ENCODE assay signal across 8 cellular contexts in the genomic region with DNA sequence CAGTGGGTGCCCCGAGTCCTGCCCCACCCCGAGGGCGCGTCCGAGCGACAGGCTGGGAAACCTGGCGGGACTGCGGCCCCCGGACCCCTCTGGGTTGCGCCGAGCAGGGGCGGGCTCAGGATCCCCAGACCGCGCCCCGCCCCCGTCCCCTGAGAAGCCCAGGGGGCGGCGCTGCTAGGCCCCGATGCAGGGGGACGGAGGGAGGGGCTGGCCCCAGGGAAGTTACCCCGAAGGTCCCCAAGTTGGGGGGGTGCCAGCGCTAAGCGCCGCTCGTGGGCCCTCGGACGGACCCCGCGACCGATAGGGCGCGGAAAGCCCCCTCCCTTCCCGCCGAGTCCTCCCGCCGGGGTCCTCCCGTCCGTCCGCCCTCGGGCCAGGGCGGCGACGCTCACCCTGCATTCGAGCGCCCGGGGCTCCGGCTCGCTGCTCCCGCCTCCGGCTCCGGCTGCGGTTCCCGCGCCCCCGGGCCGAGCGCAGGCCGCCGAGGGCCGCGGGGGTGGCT. TPM values are rescaled to one million over a fixed set of nuclear protein-coding genes. Genes with fewer than 3 reads are reported as not detected.
DNase-seq lines count a peak whose midpoint lies in the region; ATAC-seq and TF ChIP-seq lines count a peak whose summit lies in the region.

No MANE protein-coding gene starts in this region.

- H3K27ac ChIP-seq in RWPE2 (ENCODE audit: poor library complexity, severe bottlenecking), result peak overlapping the region; percentile 31
- peak overlapping the region; percentile 71 to 76 (median 72) for H3K27ac ChIP-seq in sigmoid colon

- H3K27me3 Mint-ChIP-seq in stimulated activated naive CD8-positive, alpha-beta T cell treated with anti-CD3 and anti-CD28 coated beads, Interleukin-15, amount 100 ng/mL, for 72 hours, result peaks cover 36% of the 10 kb centered on the region

- 1% methylated on average over 61 of the region's 61 CpGs for WGBS in sigmoid colon, 2 donors

- no peak for TF ChIP-seq EP300 in sigmoid colon (IDR thresholded peaks at IDR 0.05)

- peak; percentile 63 for ATAC-seq in stimulated activated naive CD8-positive, alpha-beta T cell treated with anti-CD3 and anti-CD28 coated beads, Interleukin-15, amount 100 ng/mL, for 72 hours
- no peak for ATAC-seq in stimulated activated naive CD8-positive, alpha-beta T cell treated with anti-CD3 and anti-CD28 coated beads, Interleukin-15, Interleukin-2, amounts not matched to agents 100 U/mL and 50 U/mL, for 24 hours
- peak; percentile 20; the same call in 2 of the 3 replicates for ATAC-seq in RWPE2 (ENCODE audit: low read depth)
- ATAC-seq in HG03025 (IDR thresholded peaks at IDR 0.05; ENCODE audit: low FRiP score, unreplicated experiment), result no peak

- peak overlapping the region in 1 of 2 donors; percentile 37 for H3K4me3 Mint-ChIP-seq in stimulated activated naive CD8-positive, alpha-beta T cell treated with anti-CD3 and anti-CD28 coated beads, Interleukin-15, amount 100 ng/mL, for 72 hours

- intact Hi-C loops in sigmoid colon (cut with DNase I), result no loop called here

- H3K27me3 ChIP-seq in RWPE2 (ENCODE audit: insufficient read depth, poor library complexity, severe bottlenecking), result no peaks in the 10 kb centered on the region
- H3K27me3 ChIP-seq in sigmoid colon, result peaks cover 0 to 28% (median 5%) of the 10 kb centered on the region in 3 donors

- H3K9me3 ChIP-seq in RWPE2 (ENCODE audit: severe bottlenecking), result no peaks in the 10 kb centered on the region
- H3K9me3 ChIP-seq in sigmoid colon, result no peaks in the 10 kb centered on the region

- TF ChIP-seq POLR2A in sigmoid colon (IDR thresholded peaks at IDR 0.05), result no peak

- H3K36me3 ChIP-seq in RWPE2 (ENCODE audit: low read depth), result 0 out of 2 replicates have a peak, but pooled peaks cover 3% of the 10 kb centered on the region
- no peaks in the 10 kb centered on the region for H3K36me3 ChIP-seq in sigmoid colon

- TF ChIP-seq CTCF in RWPE2 (IDR thresholded peaks at IDR 0.05; ENCODE audit: poor library complexity, severe bottlenecking) (peak; percentile 7), foreskin fibroblast (IDR thresholded peaks at IDR 0.05; ENCODE audit: low read depth, low read length) (no peak), sigmoid colon (IDR thresholded peaks at IDR 0.05) (no peak)

- no peaks in the 10 kb centered on the region for H3K9me3 Mint-ChIP-seq in stimulated activated naive CD8-positive, alpha-beta T cell treated with anti-CD3 and anti-CD28 coated beads, Interleukin-15, amount 100 ng/mL, for 72 hours

- DNase-seq in stimulated activated naive CD8-positive, alpha-beta T cell treated with anti-CD3 and anti-CD28 coated beads, Interleukin-15, amount 100 ng/mL, for 72 hours, result peak; percentile 34 to 40
- no peak for DNase-seq in stimulated activated naive CD8-positive, alpha-beta T cell treated with anti-CD3 and anti-CD28 coated beads, Interleukin-15, Interleukin-2, amounts not matched to agents 100 U/mL and 50 U/mL, for 24 hours
- DNase-seq in RWPE2 (ENCODE audit: low spot score) (no peak), foreskin fibroblast (peak in 1 of 2 donors; percentile 37), sigmoid colon (peak; percentile 77), GM19238 (ENCODE audit: insufficient read length, low spot score) (no peak), AML-193 (lab: John Stamatoyannopoulos, UW) (no peak)

- H3K4me1 ChIP-seq in RWPE2 (ENCODE audit: insufficient read depth, poor library complexity, severe bottlenecking) (peaks cover 5% of the 10 kb centered on the region), sigmoid colon (peaks cover 0 to 27% (median 23%) of the 10 kb centered on the region in 4 donors)

- no peak overlapping the region for H3K27ac Mint-ChIP-seq in stimulated activated naive CD8-positive, alpha-beta T cell treated with anti-CD3 and anti-CD28 coated beads, Interleukin-15, amount 100 ng/mL, for 72 hours

- H3K4me3 ChIP-seq in RWPE2 (ENCODE audit: severe bottlenecking) (peak overlapping the region; percentile 69), foreskin fibroblast (ENCODE audit: low read depth in 1 of 2, low read length in 2 of 2) (peak overlapping the region; percentile 65 to 66), sigmoid colon (peak overlapping the region; percentile 57 to 62 (median 60))

- H3K4me1 Mint-ChIP-seq in stimulated activated naive CD8-positive, alpha-beta T cell treated with anti-CD3 and anti-CD28 coated beads, Interleukin-15, amount 100 ng/mL, for 72 hours, result peaks cover 9% of the 10 kb centered on the region

RNA-seq across cellular contexts. Expression of gene GPR153, which starts 0.4 kb away (rescaled TPM):
- total RNA-seq in sigmoid colon, result 10 to 100 TPM in 1 of 4 donors, 1 to 10 TPM in 3; 3.7 to 11.4 (median 4.7) TPM
- 10 to 100 TPM; 10.8 to 32.4 (median 22.9) TPM for polyA plus RNA-seq in sigmoid colon

RNA-seq across cellular contexts. Expression of gene HES3, which starts 16.5 kb away (rescaled TPM):
- total RNA-seq in sigmoid colon, result not detected
- not detected for polyA plus RNA-seq in sigmoid colon

RNA-seq across cellular contexts. Expression of gene ICMT, which starts 24.7 kb away (rescaled TPM):
- 10 to 100 TPM; 39.2 to 64.9 (median 55.6) TPM for total RNA-seq in sigmoid colon
- polyA plus RNA-seq in sigmoid colon, result 10 to 100 TPM; 19.2 to 34.1 (median 20.3) TPM

RNA-seq across cellular contexts. Expression of gene RNF207, which starts 54.6 kb away (rescaled TPM):
- 10 to 100 TPM in 3 of 4 donors, 1 to 10 TPM in 1; 7.8 to 19.1 (median 16.1) TPM for total RNA-seq in sigmoid colon
- 10 to 100 TPM in 1 of 3 donors, 1 to 10 TPM in 2; 5.3 to 24.3 (median 7.2) TPM for polyA plus RNA-seq in sigmoid colon

Comparison
In these comparisons a context has a peak if more than half of its experiments do, and no peak if none do; other contexts are left out.
1. ATAC-seq: peak in stimulated activated naive CD8-positive, alpha-beta T cell treated with anti-CD3 and anti-CD28 coated beads, Interleukin-15, amount 100 ng/mL, for 72 hours (single experiment) and RWPE2 (single experiment); none in stimulated activated naive CD8-positive, alpha-beta T cell treated with anti-CD3 and anti-CD28 coated beads, Interleukin-15, Interleukin-2, amounts not matched to agents 100 U/mL and 50 U/mL, for 24 hours (single experiment) and HG03025 (single experiment).
2. DNase-seq: peak in stimulated activated naive CD8-positive, alpha-beta T cell treated with anti-CD3 and anti-CD28 coated beads, Interleukin-15, amount 100 ng/mL, for 72 hours (2 of 2) and sigmoid colon (single experiment); none in stimulated activated naive CD8-positive, alpha-beta T cell treated with anti-CD3 and anti-CD28 coated beads, Interleukin-15, Interleukin-2, amounts not matched to agents 100 U/mL and 50 U/mL, for 24 hours (single experiment), RWPE2 (single experiment), GM19238 (single experiment) and AML-193 (0 of 2).
3. Peak in every context shown above with its lines, with median percentiles within 50 percentile points of each other: H3K4me3 ChIP-seq.